ENCODE assay signal across 9 cellular contexts in the genomic region with DNA sequence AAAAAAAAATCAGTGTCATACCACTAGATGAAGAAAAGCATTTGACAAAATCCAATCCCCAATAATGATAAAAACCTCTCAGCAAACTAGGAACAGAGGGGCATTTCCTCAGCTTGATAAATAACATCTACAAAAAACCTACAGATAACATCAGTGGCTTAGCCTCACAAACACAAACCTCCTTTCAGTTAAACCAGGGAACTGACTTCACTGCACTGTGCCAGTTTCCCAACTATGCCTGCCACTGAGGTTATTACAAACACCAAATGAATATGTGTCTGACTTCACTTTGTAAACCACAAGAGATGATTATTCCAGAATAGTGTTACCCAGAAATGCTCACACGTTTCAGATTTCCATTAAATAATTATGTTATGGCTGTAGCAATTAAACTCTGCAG. TPM values are rescaled to one million over a fixed set of nuclear protein-coding genes. Genes with fewer than 3 reads are reported as not detected.
"Had no signal": no experiment of that assay in that cellular context is flagged by ENCODE, and none has a peak within 500 bp of the region (broad histone marks: within the 10 kb centered on the region; RNA-seq: fewer than 3 reads in every experiment).

No MANE protein-coding gene starts in this region.

- H2AFZ ChIP-seq: GM23248 had no signal

- H3K36me3 ChIP-seq: HAP-1 had no signal

- DNase-seq: GM23248, GOT3, H7, HFFc6 had no signal

- ATAC-seq: HCT116, HepG2, K562 had no signal

- H3K4me1 ChIP-seq: HAP-1 had no signal

- H3K9me3 ChIP-seq: HAP-1 had no signal

- H3K27ac ChIP-seq: GM23248, HL-60 had no signal

- FAIRE-seq: HepG2, K562 had no signal

- H3K4me3 ChIP-seq: GM23248, HAP-1, K562 had no signal

- H3K9ac ChIP-seq: GM23248 had no signal

RNA-seq across cellular contexts. Expression of a gene that starts 15.3 kb away (rescaled TPM):
- total RNA-seq: GM23248, HFFc6 had no signal
- polyA plus RNA-seq: HepG2 had no signal
